39 cellular contexts compared by ENCODE assay signal in genomic region chr1:166271151-166271538, GRCh38.
"Had no signal": no experiment of that assay in that cellular context is flagged by ENCODE, and none has a peak within 500 bp of the region (broad histone marks: within the 10 kb centered on the region; RNA-seq: fewer than 3 reads in every experiment).

No MANE protein-coding gene starts in this region.

- H3K27me3 Mint-ChIP-seq: activated naive CD4-positive, alpha-beta T cell treated with anti-CD3 and anti-CD28 coated beads, Interleukin-2, amount 10 ng/mL, durations not matched to agents 7 days and 5 days; activated naive CD4-positive, alpha-beta T cell treated with anti-CD3 and anti-CD28 coated beads, Interleukin-2, amount 50 U/mL, for 24 hours; activated naive CD8-positive, alpha-beta T cell treated with anti-CD3 and anti-CD28 coated beads, Interleukin-2, amount 10 ng/mL, durations not matched to agents 7 days and 5 days; activated naive CD8-positive, alpha-beta T cell treated with anti-CD3 and anti-CD28 coated beads, Interleukin-2, amount 50 U/mL, for 24 hours; central memory CD8-positive, alpha-beta T cell had no signal

- H3K36me3 ChIP-seq: adrenal gland, ascending aorta, brain microvascular endothelial cell, breast epithelium, cardiac muscle cell had no signal

- H3K27ac Mint-ChIP-seq: activated naive CD4-positive, alpha-beta T cell treated with anti-CD3 and anti-CD28 coated beads for 36 hours; activated naive CD4-positive, alpha-beta T cell treated with anti-CD3 and anti-CD28 coated beads, Interleukin-2, amount 10 ng/mL, durations not matched to agents 7 days and 5 days; activated naive CD4-positive, alpha-beta T cell treated with anti-CD3 and anti-CD28 coated beads, Interleukin-2, amount 50 U/mL, for 24 hours; activated naive CD4-positive, alpha-beta T cell treated with anti-CD3 and anti-CD28 coated beads, Interleukin-2, amount 50 U/mL, for 72 hours; activated naive CD8-positive, alpha-beta T cell; activated naive CD8-positive, alpha-beta T cell treated with anti-CD3 and anti-CD28 coated beads for 36 hours; activated naive CD8-positive, alpha-beta T cell treated with anti-CD3 and anti-CD28 coated beads, Interleukin-2, amount 10 ng/mL, durations not matched to agents 7 days and 5 days; activated naive CD8-positive, alpha-beta T cell treated with anti-CD3 and anti-CD28 coated beads, Interleukin-2, amount 50 U/mL, for 24 hours; activated T-cell treated with anti-CD3 and anti-CD28 coated beads, Interleukin-2, amount 50 U/mL, for 24 hours; activated T-cell treated with anti-CD3 and anti-CD28 coated beads, Interleukin-2, amount 50 U/mL, for 72 hours; activated T-helper 1 cell treated with anti-CD3 and anti-CD28 coated beads, Interleukin-12 subunit alpha, Interleukin-12 subunit beta, Interleukin-2, Interleukin-4 antibody, amounts not matched to agents 30 ng/mL and 10 ng/mL and 1 ng/mL, durations not matched to agents 14 hours and 24 hours and 36 hours; activated T-helper 17 cell treated with anti-CD3 and anti-CD28 coated beads, Interleukin-2, amount 50 U/mL, for 72 hours; activated T-helper 2 cell treated with anti-CD3 and anti-CD28 coated beads, Interferon-gamma antibody, Interleukin-2, Interleukin-4, amounts not matched to agents 10 μg/mL and 5 μg/mL and 100 μg/mL, durations not matched to agents 14 hours and 24 hours and 36 hours; brain had no signal

- H3K27ac ChIP-seq: adrenal gland, ascending aorta, body of pancreas, brain microvascular endothelial cell, breast epithelium, cardiac muscle cell had no signal

- H3K4me3 Mint-ChIP-seq: activated naive CD4-positive, alpha-beta T cell treated with anti-CD3 and anti-CD28 coated beads for 36 hours; activated naive CD4-positive, alpha-beta T cell treated with anti-CD3 and anti-CD28 coated beads, Interleukin-2, amount 10 ng/mL, durations not matched to agents 7 days and 5 days; activated naive CD4-positive, alpha-beta T cell treated with anti-CD3 and anti-CD28 coated beads, Interleukin-2, amount 50 U/mL, for 24 hours; activated naive CD8-positive, alpha-beta T cell; activated naive CD8-positive, alpha-beta T cell treated with anti-CD3 and anti-CD28 coated beads for 36 hours; activated naive CD8-positive, alpha-beta T cell treated with anti-CD3 and anti-CD28 coated beads, Interleukin-2, amount 10 ng/mL, durations not matched to agents 7 days and 5 days; activated naive CD8-positive, alpha-beta T cell treated with anti-CD3 and anti-CD28 coated beads, Interleukin-2, amount 50 U/mL, for 24 hours; activated T-cell treated with anti-CD3 and anti-CD28 coated beads, Interleukin-2, amount 50 U/mL, for 24 hours; activated T-cell treated with anti-CD3 and anti-CD28 coated beads, Interleukin-2, amount 50 U/mL, for 4 hours; activated T-cell treated with anti-CD3 and anti-CD28 coated beads, Interleukin-2, amount 50 U/mL, for 72 hours; activated T-helper 1 cell treated with anti-CD3 and anti-CD28 coated beads, Interleukin-12 subunit alpha, Interleukin-12 subunit beta, Interleukin-2, Interleukin-4 antibody, amounts not matched to agents 30 ng/mL and 10 ng/mL and 1 ng/mL, durations not matched to agents 14 hours and 24 hours and 36 hours; activated T-helper 17 cell treated with anti-CD3 and anti-CD28 coated beads, Interleukin-2, amount 50 U/mL, for 72 hours; brain; central memory CD8-positive, alpha-beta T cell had no signal

- H3K4me3 ChIP-seq: adrenal gland, ascending aorta, body of pancreas, breast epithelium, cardiac muscle cell had no signal

- H3K4me1 Mint-ChIP-seq: activated naive CD4-positive, alpha-beta T cell treated with anti-CD3 and anti-CD28 coated beads, Interleukin-2, amount 10 ng/mL, durations not matched to agents 7 days and 5 days; activated naive CD4-positive, alpha-beta T cell treated with anti-CD3 and anti-CD28 coated beads, Interleukin-2, amount 50 U/mL, for 24 hours; activated naive CD8-positive, alpha-beta T cell treated with anti-CD3 and anti-CD28 coated beads for 36 hours; activated naive CD8-positive, alpha-beta T cell treated with anti-CD3 and anti-CD28 coated beads, Interleukin-2, amount 10 ng/mL, durations not matched to agents 7 days and 5 days; activated T-helper 17 cell treated with anti-CD3 and anti-CD28 coated beads, Interleukin-2, amount 50 U/mL, for 72 hours; central memory CD8-positive, alpha-beta T cell had no signal

- H3K27me3 ChIP-seq: adrenal gland, ascending aorta, body of pancreas, brain microvascular endothelial cell, breast epithelium, cardiac muscle cell had no signal

- ATAC-seq: activated naive CD4-positive, alpha-beta T cell treated with anti-CD3 and anti-CD28 coated beads, Interleukin-2, amount 50 U/mL, for 72 hours; activated naive CD8-positive, alpha-beta T cell treated with anti-CD3 and anti-CD28 coated beads, Interleukin-2, amount 50 U/mL, for 24 hours; activated T-cell treated with anti-CD3 and anti-CD28 coated beads, Interleukin-2, amount 50 U/mL, for 4 hours; activated T-cell treated with anti-CD3 and anti-CD28 coated beads, Interleukin-2, amount 50 U/mL, for 72 hours; activated T-helper 17 cell treated with anti-CD3 and anti-CD28 coated beads, Interleukin-2, amount 50 U/mL, for 72 hours; body of pancreas had no signal

- H3K9me3 Mint-ChIP-seq: activated naive CD4-positive, alpha-beta T cell treated with anti-CD3 and anti-CD28 coated beads, Interleukin-2, amount 50 U/mL, for 24 hours had no signal

- H3K36me3 Mint-ChIP-seq: activated naive CD4-positive, alpha-beta T cell treated with anti-CD3 and anti-CD28 coated beads, Interleukin-2, amount 10 ng/mL, durations not matched to agents 7 days and 5 days; activated naive CD4-positive, alpha-beta T cell treated with anti-CD3 and anti-CD28 coated beads, Interleukin-2, amount 50 U/mL, for 24 hours; activated naive CD8-positive, alpha-beta T cell; activated naive CD8-positive, alpha-beta T cell treated with anti-CD3 and anti-CD28 coated beads for 36 hours; activated naive CD8-positive, alpha-beta T cell treated with anti-CD3 and anti-CD28 coated beads, Interleukin-2, amount 10 ng/mL, durations not matched to agents 7 days and 5 days; brain had no signal

- DNase-seq: activated effector memory CD4-positive, alpha-beta T cell treated with anti-CD3 and anti-CD28 coated beads, Interleukin-2, amount 50 U/mL, for 16 hours; activated effector memory CD4-positive, alpha-beta T cell treated with Interleukin-2 at 50 U/mL for 16 hours; activated gamma-delta T cell; activated gamma-delta T cell treated with Interleukin-2 at 50 U/mL for 16 hours; activated naive CD4-positive, alpha-beta T cell; activated naive CD4-positive, alpha-beta T cell treated with anti-CD3 and anti-CD28 coated beads for 36 hours; activated naive CD4-positive, alpha-beta T cell treated with anti-CD3 and anti-CD28 coated beads, Interleukin-2, amount 10 ng/mL, durations not matched to agents 7 days and 5 days; activated naive CD4-positive, alpha-beta T cell treated with anti-CD3 and anti-CD28 coated beads, Interleukin-2, amount 50 U/mL, for 16 hours; activated naive CD4-positive, alpha-beta T cell treated with Interleukin-2 at 50 U/mL for 16 hours; activated naive CD8-positive, alpha-beta T cell treated with anti-CD3 and anti-CD28 coated beads for 36 hours; activated naive CD8-positive, alpha-beta T cell treated with anti-CD3 and anti-CD28 coated beads, Interleukin-2, amount 10 ng/mL, durations not matched to agents 7 days and 5 days; activated naive CD8-positive, alpha-beta T cell treated with anti-CD3 and anti-CD28 coated beads, Interleukin-2, amount 50 U/mL, for 24 hours; activated T-cell treated with anti-CD3 and anti-CD28 coated beads for 4 hours; activated T-cell treated with anti-CD3 and anti-CD28 coated beads, Interleukin-2, amount 50 U/mL, for 1 hour; activated T-cell treated with anti-CD3 and anti-CD28 coated beads, Interleukin-2, amount 50 U/mL, for 24 hours; activated T-cell treated with anti-CD3 and anti-CD28 coated beads, Interleukin-2, amount 50 U/mL, for 4 hours; activated T-cell treated with anti-CD3 and anti-CD28 coated beads, Interleukin-2, amount 50 U/mL, for 48 hours; activated T-cell treated with anti-CD3 and anti-CD28 coated beads, Interleukin-2, amount 50 U/mL, for 72 hours; adrenal gland; amniotic stem cell; amygdala; anterior cingulate cortex; aorta; body of pancreas; brain microvascular endothelial cell; caudate nucleus; central memory CD4-positive, alpha-beta T cell; cerebellar nuclear complex had no signal

- H3K4me1 ChIP-seq: adrenal gland, ascending aorta, body of pancreas, breast epithelium had no signal

- H3K9me3 ChIP-seq: adrenal gland, ascending aorta, body of pancreas had no signal
